Comparison of ENCODE assay signal across 21 cellular contexts in the genomic region with DNA sequence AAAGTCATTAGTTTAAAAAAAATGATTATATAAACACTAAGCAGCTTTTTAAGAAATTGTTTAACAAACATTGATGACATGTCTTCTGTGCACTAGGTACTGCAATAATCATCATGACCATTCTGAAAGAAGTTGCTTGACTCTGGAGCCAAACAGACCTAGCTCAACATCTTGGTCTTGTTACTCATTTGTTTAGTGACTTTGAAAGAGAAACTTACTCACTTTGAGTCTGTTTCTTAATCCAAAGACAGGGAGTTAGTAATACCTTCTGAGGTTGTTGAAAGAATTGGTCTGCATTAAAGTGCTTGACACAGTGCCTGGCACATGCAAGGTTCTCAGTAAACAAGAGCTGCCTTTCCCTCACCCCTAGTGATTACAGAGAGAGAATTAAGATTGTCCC.
DNase-seq lines count a peak whose midpoint lies in the region; ATAC-seq and TF ChIP-seq lines count a peak whose summit lies in the region.
"Had no signal": no experiment of that assay in that cellular context is flagged by ENCODE, and none has a peak within 500 bp of the region (broad histone marks: within the 10 kb centered on the region; RNA-seq: fewer than 3 reads in every experiment).

No MANE protein-coding gene starts in this region.

- no peak overlapping the region for H3K4me3 Mint-ChIP-seq in activated naive CD8-positive, alpha-beta T cell treated with anti-CD3 and anti-CD28 coated beads, Interleukin-2, amount 50 U/mL, for 24 hours
- H3K4me3 Mint-ChIP-seq in activated naive CD8-positive, alpha-beta T cell treated with anti-CD3 and anti-CD28 coated beads for 36 hours, result no peak overlapping the region
- H3K4me3 Mint-ChIP-seq in HFFc6, result no peak overlapping the region
- H3K4me3 Mint-ChIP-seq in stimulated activated effector memory CD8-positive, alpha-beta T cell treated with anti-CD3 and anti-CD28 coated beads, Interleukin-12 subunit alpha, Interleukin-12 subunit beta, amount 100 ng/mL, for 72 hours, result no peak overlapping the region
- H3K4me3 Mint-ChIP-seq: CD4-positive, CD25-positive, alpha-beta regulatory T cell; H9 had no signal

- TF ChIP-seq CTCF in HFFc6 (IDR thresholded peaks at IDR 0.05), result no peak
- no peak for TF ChIP-seq CTCF in GM10248 (IDR thresholded peaks at IDR 0.05; ENCODE audit: control extremely low read depth, extremely low read depth, low read depth, missing control alignments)

- no peaks in the 10 kb centered on the region for H3K36me3 Mint-ChIP-seq in activated naive CD8-positive, alpha-beta T cell treated with anti-CD3 and anti-CD28 coated beads, Interleukin-2, amount 50 U/mL, for 24 hours (ENCODE audit: low read depth)
- H3K36me3 Mint-ChIP-seq in activated naive CD8-positive, alpha-beta T cell treated with anti-CD3 and anti-CD28 coated beads for 36 hours, result no peaks in the 10 kb centered on the region
- H3K36me3 Mint-ChIP-seq in HFFc6 (ENCODE audit: low read depth), result peaks cover 55% of the 10 kb centered on the region
- H3K36me3 Mint-ChIP-seq in stimulated activated effector memory CD8-positive, alpha-beta T cell treated with anti-CD3 and anti-CD28 coated beads, Interleukin-12 subunit alpha, Interleukin-12 subunit beta, amount 100 ng/mL, for 72 hours, result no peaks in the 10 kb centered on the region
- H3K36me3 Mint-ChIP-seq: CD4-positive, CD25-positive, alpha-beta regulatory T cell had no signal

- peak; percentile 28 for ATAC-seq in activated naive CD8-positive, alpha-beta T cell treated with anti-CD3 and anti-CD28 coated beads, Interleukin-2, amount 50 U/mL, for 24 hours
- ATAC-seq in stimulated activated effector memory CD8-positive, alpha-beta T cell treated with anti-CD3 and anti-CD28 coated beads, Interleukin-12 subunit alpha, Interleukin-12 subunit beta, amount 100 ng/mL, for 72 hours, result peak; percentile 67
- ATAC-seq: Panc1 had no signal

- CTCF ChIA-PET in GM10248 (lab: Yijun Ruan, JAX), result interaction anchor here (0.8 to 1.7 kb wide), 4 partner anchors 14 to 25 kb away, joined by 3 to 5 read pairs (median 4); no protein-coding TSS in a partner anchor

- no peaks in the 10 kb centered on the region for H3K4me1 Mint-ChIP-seq in activated naive CD8-positive, alpha-beta T cell treated with anti-CD3 and anti-CD28 coated beads, Interleukin-2, amount 50 U/mL, for 24 hours
- H3K4me1 Mint-ChIP-seq in activated naive CD8-positive, alpha-beta T cell treated with anti-CD3 and anti-CD28 coated beads for 36 hours, result no peaks in the 10 kb centered on the region
- H3K4me1 Mint-ChIP-seq in HFFc6 (ENCODE audit: low read depth), result peaks cover 53% of the 10 kb centered on the region
- no peaks in the 10 kb centered on the region for H3K4me1 Mint-ChIP-seq in stimulated activated effector memory CD8-positive, alpha-beta T cell treated with anti-CD3 and anti-CD28 coated beads, Interleukin-12 subunit alpha, Interleukin-12 subunit beta, amount 100 ng/mL, for 72 hours
- H3K4me1 Mint-ChIP-seq: CD4-positive, CD25-positive, alpha-beta regulatory T cell; H9 had no signal

- DNase-seq in activated naive CD8-positive, alpha-beta T cell treated with anti-CD3 and anti-CD28 coated beads, Interleukin-2, amount 50 U/mL, for 24 hours, result no peak
- no peak for DNase-seq in activated naive CD8-positive, alpha-beta T cell treated with anti-CD3 and anti-CD28 coated beads for 36 hours
- peak; percentile 25 for DNase-seq in HFFc6
- peak; percentile 46 for DNase-seq in fibroblast of gingiva (ENCODE audit: low read depth)
- no peak for DNase-seq in stimulated activated effector memory CD8-positive, alpha-beta T cell treated with anti-CD3 and anti-CD28 coated beads, Interleukin-12 subunit alpha, Interleukin-12 subunit beta, amount 100 ng/mL, for 72 hours (ENCODE audit: low spot score in 2 of 2)
- DNase-seq in GM10248 (ENCODE audit: extremely low spot score), result no peak
- DNase-seq in NCI-H748 treated with DMSO at 0.1 percent for 48 hours (lab: John Stamatoyannopoulos, UW), result no peak
- DNase-seq in DMS53 treated with DMSO at 0.1 percent for 48 hours (lab: John Stamatoyannopoulos, UW; ENCODE audit: unreplicated experiment), result no peak
- DNase-seq: BE2C; Caco-2; CD4-positive, CD25-positive, alpha-beta regulatory T cell; GF-D8; H9; KBM-7; NCI-H1105; NCI-H1694; NCI-H2081 treated with DMSO at 0.1 percent for 48 hours; NCI-H446 treated with DMSO at 0.1 percent for 48 hours; NCI-H69; SJCRH30 had no signal

- H3K27ac Mint-ChIP-seq in activated naive CD8-positive, alpha-beta T cell treated with anti-CD3 and anti-CD28 coated beads, Interleukin-2, amount 50 U/mL, for 24 hours, result no peak overlapping the region
- no peak overlapping the region for H3K27ac Mint-ChIP-seq in activated naive CD8-positive, alpha-beta T cell treated with anti-CD3 and anti-CD28 coated beads for 36 hours
- peak overlapping the region; percentile 51 for H3K27ac Mint-ChIP-seq in HFFc6
- no peak overlapping the region for H3K27ac Mint-ChIP-seq in stimulated activated effector memory CD8-positive, alpha-beta T cell treated with anti-CD3 and anti-CD28 coated beads, Interleukin-12 subunit alpha, Interleukin-12 subunit beta, amount 100 ng/mL, for 72 hours
- H3K27ac Mint-ChIP-seq: CD4-positive, CD25-positive, alpha-beta regulatory T cell had no signal

- POLR2A ChIA-PET in GM10248 (lab: Yijun Ruan, JAX), result no interaction called here

- peaks cover 11% of the 10 kb centered on the region for H3K27me3 Mint-ChIP-seq in activated naive CD8-positive, alpha-beta T cell treated with anti-CD3 and anti-CD28 coated beads, Interleukin-2, amount 50 U/mL, for 24 hours
- H3K27me3 Mint-ChIP-seq in activated naive CD8-positive, alpha-beta T cell treated with anti-CD3 and anti-CD28 coated beads for 36 hours, result peaks cover 18% of the 10 kb centered on the region
- H3K27me3 Mint-ChIP-seq in HFFc6 (ENCODE audit: insufficient read depth), result peaks cover 3% of the 10 kb centered on the region; the same call in 1 of the 2 replicates

- H3K9me3 Mint-ChIP-seq in activated naive CD8-positive, alpha-beta T cell treated with anti-CD3 and anti-CD28 coated beads, Interleukin-2, amount 50 U/mL, for 24 hours, result no peaks in the 10 kb centered on the region
- no peaks in the 10 kb centered on the region for H3K9me3 Mint-ChIP-seq in activated naive CD8-positive, alpha-beta T cell treated with anti-CD3 and anti-CD28 coated beads for 36 hours
- no peaks in the 10 kb centered on the region for H3K9me3 Mint-ChIP-seq in HFFc6
- no peaks in the 10 kb centered on the region for H3K9me3 Mint-ChIP-seq in stimulated activated effector memory CD8-positive, alpha-beta T cell treated with anti-CD3 and anti-CD28 coated beads, Interleukin-12 subunit alpha, Interleukin-12 subunit beta, amount 100 ng/mL, for 72 hours

Comparison
In these comparisons a context has a peak if more than half of its experiments do, and no peak if none do; other contexts are left out.
1. DNase-seq: peak in HFFc6 (single experiment) and fibroblast of gingiva (single experiment); none in activated naive CD8-positive, alpha-beta T cell treated with anti-CD3 and anti-CD28 coated beads, Interleukin-2, amount 50 U/mL, for 24 hours (single experiment), activated naive CD8-positive, alpha-beta T cell treated with anti-CD3 and anti-CD28 coated beads for 36 hours (single experiment), stimulated activated effector memory CD8-positive, alpha-beta T cell treated with anti-CD3 and anti-CD28 coated beads, Interleukin-12 subunit alpha, Interleukin-12 subunit beta, amount 100 ng/mL, for 72 hours (0 of 2), GM10248 (single experiment), NCI-H748 treated with DMSO at 0.1 percent for 48 hours (single experiment) and DMS53 treated with DMSO at 0.1 percent for 48 hours (single experiment).